ENCODE assay signal across 2 cellular contexts in the genomic region with DNA sequence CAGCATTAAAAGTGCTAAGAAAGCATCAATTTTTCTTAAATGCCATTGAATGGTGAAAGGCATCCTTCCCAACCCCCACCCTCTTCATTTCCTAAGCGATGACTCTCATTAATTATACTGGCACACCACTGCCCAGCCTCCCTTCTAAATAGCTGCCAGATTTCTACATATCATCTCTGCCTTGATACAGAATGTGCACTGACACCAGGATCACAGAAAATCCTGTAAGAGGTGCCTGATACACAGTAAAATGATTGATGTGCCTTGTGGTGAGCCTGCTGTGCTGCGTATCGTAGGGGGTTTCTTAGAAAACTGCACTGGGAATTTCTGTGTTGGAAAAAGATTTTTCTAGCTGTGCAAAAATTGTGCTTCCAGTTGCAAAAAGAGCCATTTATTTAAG.
A peak's percentile ranks its signal among the peaks of the same experiment; 100 is the strongest.
TF ChIP-seq lines count a peak whose summit lies in the region.

No MANE protein-coding gene starts in this region.

TF ChIP-seq in HEK293T, 16 proteins besides CTCF, POLR2A, EP300 and RAD21 (continued from another document):
- TF ChIP-seq, protein P1, sequence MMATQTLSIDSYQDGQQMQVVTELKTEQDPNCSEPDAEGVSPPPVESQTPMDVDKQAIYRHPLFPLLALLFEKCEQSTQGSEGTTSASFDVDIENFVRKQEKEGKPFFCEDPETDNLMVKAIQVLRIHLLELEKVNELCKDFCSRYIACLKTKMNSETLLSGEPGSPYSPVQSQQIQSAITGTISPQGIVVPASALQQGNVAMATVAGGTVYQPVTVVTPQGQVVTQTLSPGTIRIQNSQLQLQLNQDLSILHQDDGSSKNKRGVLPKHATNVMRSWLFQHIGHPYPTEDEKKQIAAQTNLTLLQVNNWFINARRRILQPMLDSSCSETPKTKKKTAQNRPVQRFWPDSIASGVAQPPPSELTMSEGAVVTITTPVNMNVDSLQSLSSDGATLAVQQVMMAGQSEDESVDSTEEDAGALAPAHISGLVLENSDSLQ (IDR thresholded peaks at IDR 0.05), result peak; percentile 79

TF ChIP-seq in H1, 55 proteins besides CTCF, POLR2A, EP300 and RAD21 (continued from another document):
- TF ChIP-seq, protein P2, sequence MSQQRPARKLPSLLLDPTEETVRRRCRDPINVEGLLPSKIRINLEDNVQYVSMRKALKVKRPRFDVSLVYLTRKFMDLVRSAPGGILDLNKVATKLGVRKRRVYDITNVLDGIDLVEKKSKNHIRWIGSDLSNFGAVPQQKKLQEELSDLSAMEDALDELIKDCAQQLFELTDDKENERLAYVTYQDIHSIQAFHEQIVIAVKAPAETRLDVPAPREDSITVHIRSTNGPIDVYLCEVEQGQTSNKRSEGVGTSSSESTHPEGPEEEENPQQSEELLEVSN (IDR thresholded peaks at IDR 0.05), result no peak
- TF ChIP-seq EZH2 (IDR thresholded peaks at IDR 0.05; ENCODE audit: low read depth, low read length, severe bottlenecking), result no peak
- no peak for TF ChIP-seq CBX8 (IDR thresholded peaks at IDR 0.05; ENCODE audit: borderline replicate concordance, low read depth, low read length)
- no peak for TF ChIP-seq SRF (IDR thresholded peaks at IDR 0.05; ENCODE audit: low read depth, low read length)
- no peak for TF ChIP-seq JUN (IDR thresholded peaks at IDR 0.05; ENCODE audit: low read depth, low read length)
- no peak for TF ChIP-seq NRF1 (IDR thresholded peaks at IDR 0.05; ENCODE audit: low read depth, low read length)
- TF ChIP-seq FOSL1 (IDR thresholded peaks at IDR 0.05; ENCODE audit: insufficient read depth, low read depth, low read length), result no peak
- no peak for TF ChIP-seq EGR1 (IDR thresholded peaks at IDR 0.05; ENCODE audit: borderline replicate concordance, low read depth, low read length)
- TF ChIP-seq YY1 (IDR thresholded peaks at IDR 0.05; ENCODE audit: low read depth, low read length), result no peak
- no peak for TF ChIP-seq RNF2 (IDR thresholded peaks at IDR 0.05; ENCODE audit: borderline replicate concordance, low read depth, low read length, missing control alignments, poor library complexity, severe bottlenecking)
